In the genomic region with DNA sequence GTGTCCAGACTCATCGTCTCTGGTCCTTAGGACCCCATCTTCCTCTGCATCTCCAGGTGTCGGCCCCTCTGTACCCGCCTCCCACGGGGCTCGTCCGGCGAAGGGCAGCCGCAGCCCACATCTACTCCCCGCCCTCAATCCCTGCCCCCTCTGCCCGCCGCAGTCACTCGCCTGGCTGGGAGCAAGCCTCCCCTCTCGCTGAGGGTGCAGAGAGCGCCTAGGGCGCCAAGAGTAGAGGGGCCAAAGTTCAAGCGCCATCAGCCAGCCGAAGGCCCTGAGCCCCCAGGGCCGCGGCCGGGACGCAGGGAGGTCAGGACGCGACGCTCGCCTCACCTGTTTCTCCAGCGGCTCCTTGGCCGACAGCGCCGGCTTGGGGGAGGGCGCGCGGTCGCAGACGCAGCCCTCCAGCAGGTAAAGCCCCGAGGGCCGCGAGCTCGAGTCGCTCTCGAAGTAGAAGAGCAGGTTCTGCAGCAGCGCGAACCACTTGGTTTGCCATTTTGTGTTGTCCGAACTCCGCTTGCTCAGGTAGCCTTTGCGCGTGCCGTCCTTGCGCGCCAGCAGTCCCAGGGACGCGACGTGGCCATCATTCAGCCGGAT, we compare ENCODE assay signal across 13 cellular contexts. TPM values are rescaled to one million over a fixed set of nuclear protein-coding genes. Genes with fewer than 3 reads are reported as not detected.
DNase-seq lines count a peak whose midpoint lies in the region; ATAC-seq and TF ChIP-seq lines count a peak whose summit lies in the region.
"Had no signal": no experiment of that assay in that cellular context is flagged by ENCODE, and none has a peak within 500 bp of the region (broad histone marks: within the 10 kb centered on the region; RNA-seq: fewer than 3 reads in every experiment).

No MANE protein-coding gene starts in this region.

- no TSS peak for BruUV-seq in A673 (replicated peaks; lab: Mats Ljungman, UMichigan)

- H3K36me3 ChIP-seq in A673 (ENCODE audit: insufficient read depth, low read length, poor library complexity, severe bottlenecking) (no peaks in the 10 kb centered on the region), HEK293 (ENCODE audit: control insufficient read depth in 2 of 2, insufficient read depth in 1 of 2, low read length in 2 of 2) (no peaks in the 10 kb centered on the region), osteoblast (ENCODE audit: insufficient read depth, low read length) (no peaks in the 10 kb centered on the region)

- no peaks in the 10 kb centered on the region for H3K79me2 ChIP-seq in osteoblast (ENCODE audit: insufficient read depth, low read length)

- H3K4me3 ChIP-seq in A673 (ENCODE audit: low read depth, low read length, poor library complexity, severe bottlenecking) (peak overlapping the region; percentile 15), HEK293 (ENCODE audit: low read depth, low read length) (peak overlapping the region; percentile 28), fibroblast of mammary gland (ENCODE audit: control insufficient read depth, low read depth, low read length) (no peak overlapping the region), osteoblast (ENCODE audit: insufficient read depth, low read length) (no peak overlapping the region)

- H3K27me3 ChIP-seq in A673 (replicated peaks; ENCODE audit: insufficient read depth, low read depth, low read length, poor library complexity) (peaks cover 96% of the 10 kb centered on the region), osteoblast (ENCODE audit: insufficient read depth, low read length) (peaks cover 44% of the 10 kb centered on the region)

- intact Hi-C loops in A673 (cut with micrococcal nuclease; ENCODE audit: unreplicated experiment), result no loop called here

- no peak for TF ChIP-seq CTCF in A673 (conservative IDR thresholded peaks at IDR 0.05; ENCODE audit: low read depth, low read length)
- TF ChIP-seq CTCF in HEK293 (tag by site-specific recombination; IDR thresholded peaks at IDR 0.05), result no peak
- no peak for TF ChIP-seq CTCF in fibroblast of mammary gland (conservative IDR thresholded peaks at IDR 0.05; ENCODE audit: control insufficient read depth, insufficient read depth, low read depth, low read length)
- TF ChIP-seq CTCF in osteoblast (IDR thresholded peaks at IDR 0.05; ENCODE audit: extremely low read depth, low read depth, low read length), result no peak

- H2AFZ ChIP-seq in osteoblast (ENCODE audit: low read length), result no peak overlapping the region

- H3K9me3 ChIP-seq in A673 (ENCODE audit: low read depth, low read length, poor library complexity, severe bottlenecking) (no peaks in the 10 kb centered on the region), HEK293 (ENCODE audit: control insufficient read depth, insufficient read depth, low read depth, low read length) (no peaks in the 10 kb centered on the region), osteoblast (ENCODE audit: low read depth, low read length) (no peaks in the 10 kb centered on the region)

- no peak overlapping the region for H3K4me2 ChIP-seq in osteoblast (ENCODE audit: insufficient read depth, low read length)

- H3K27ac ChIP-seq in A673 (ENCODE audit: low read depth, low read length, poor library complexity, severe bottlenecking) (no peak overlapping the region), HEK293 (ENCODE audit: extremely low read depth, low read depth, low read length) (no peak overlapping the region), osteoblast (ENCODE audit: low read depth, low read length) (no peak overlapping the region)
- H3K27ac ChIP-seq: skin epidermis had no signal

- POLR2A ChIA-PET in A673 (lab: Charles Lee; ENCODE audit: low non-redundant PET) (no interaction called here), HEK293 (lab: Yijun Ruan, JAX) (no interaction called here)

- H4K20me1 ChIP-seq in osteoblast (ENCODE audit: insufficient read depth, low read length), result no peaks in the 10 kb centered on the region

- peaks cover 5% of the 10 kb centered on the region for H3K4me1 ChIP-seq in A673 (ENCODE audit: insufficient read depth, low read length, poor library complexity, severe bottlenecking)
- H3K4me1 ChIP-seq in HEK293 (ENCODE audit: control insufficient read depth, insufficient read depth, low read length), result peaks cover 6% of the 10 kb centered on the region; the same call in 1 of the 2 replicates
- H3K4me1 ChIP-seq in osteoblast (ENCODE audit: insufficient read depth, low read length), result no peaks in the 10 kb centered on the region

- CTCF ChIA-PET in A673 (lab: Charles Lee), result no interaction called here
- CTCF ChIA-PET in HEK293 (lab: Yijun Ruan, JAX), result interaction anchor here (0.7 to 3.2 kb wide), 3 partner anchors 67 to 161 kb away, joined by 3 to 19 read pairs (median 4); no protein-coding TSS in a partner anchor

- DNase-seq in A673 (ENCODE audit: low spot score), result peak; percentile 11
- DNase-seq in fibroblast of mammary gland (ENCODE audit: low read depth), result peak; percentile 5
- peak; percentile 61 for DNase-seq in osteoblast (ENCODE audit: insufficient read length, low spot score, missing footprints)
- DNase-seq in HuH-7.5 (ENCODE audit: low spot score), result no peak
- DNase-seq in activated T-cell treated with anti-CD3 and anti-CD28 coated beads, Interleukin-2, amount 50 U/mL, for 1 hour, result no peak
- no peak for DNase-seq in SW480 (ENCODE audit: low spot score)
- DNase-seq: activated T-cell treated with anti-CD3 and anti-CD28 coated beads, Interleukin-2, amount 50 U/mL, for 4 hours; NCI-H446; T-helper 1 cell had no signal

- no peak for ATAC-seq in GM21737 (IDR thresholded peaks at IDR 0.05; ENCODE audit: unreplicated experiment)
- ATAC-seq: activated T-cell treated with anti-CD3 and anti-CD28 coated beads, Interleukin-2, amount 50 U/mL, for 4 hours; HCT116 had no signal

TF ChIP-seq in HEK293, 187 proteins besides CTCF, POLR2A, EP300 and RAD21 (continues in another document):
- TF ChIP-seq, protein P1, sequence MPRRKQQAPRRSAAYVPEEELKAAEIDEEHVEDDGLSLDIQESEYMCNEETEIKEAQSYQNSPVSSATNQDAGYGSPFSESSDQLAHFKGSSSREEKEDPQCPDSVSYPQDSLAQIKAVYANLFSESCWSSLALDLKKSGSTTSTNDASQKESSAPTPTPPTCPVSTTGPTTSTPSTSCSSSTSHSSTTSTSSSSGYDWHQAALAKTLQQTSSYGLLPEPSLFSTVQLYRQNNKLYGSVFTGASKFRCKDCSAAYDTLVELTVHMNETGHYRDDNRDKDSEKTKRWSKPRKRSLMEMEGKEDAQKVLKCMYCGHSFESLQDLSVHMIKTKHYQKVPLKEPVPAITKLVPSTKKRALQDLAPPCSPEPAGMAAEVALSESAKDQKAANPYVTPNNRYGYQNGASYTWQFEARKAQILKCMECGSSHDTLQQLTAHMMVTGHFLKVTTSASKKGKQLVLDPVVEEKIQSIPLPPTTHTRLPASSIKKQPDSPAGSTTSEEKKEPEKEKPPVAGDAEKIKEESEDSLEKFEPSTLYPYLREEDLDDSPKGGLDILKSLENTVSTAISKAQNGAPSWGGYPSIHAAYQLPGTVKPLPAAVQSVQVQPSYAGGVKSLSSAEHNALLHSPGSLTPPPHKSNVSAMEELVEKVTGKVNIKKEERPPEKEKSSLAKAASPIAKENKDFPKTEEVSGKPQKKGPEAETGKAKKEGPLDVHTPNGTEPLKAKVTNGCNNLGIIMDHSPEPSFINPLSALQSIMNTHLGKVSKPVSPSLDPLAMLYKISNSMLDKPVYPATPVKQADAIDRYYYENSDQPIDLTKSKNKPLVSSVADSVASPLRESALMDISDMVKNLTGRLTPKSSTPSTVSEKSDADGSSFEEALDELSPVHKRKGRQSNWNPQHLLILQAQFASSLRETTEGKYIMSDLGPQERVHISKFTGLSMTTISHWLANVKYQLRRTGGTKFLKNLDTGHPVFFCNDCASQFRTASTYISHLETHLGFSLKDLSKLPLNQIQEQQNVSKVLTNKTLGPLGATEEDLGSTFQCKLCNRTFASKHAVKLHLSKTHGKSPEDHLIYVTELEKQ (tag by site-specific recombination; IDR thresholded peaks at IDR 0.05; ENCODE audit: borderline replicate concordance), result no peak
- TF ChIP-seq MYNN (tag by site-specific recombination; IDR thresholded peaks at IDR 0.05; ENCODE audit: borderline replicate concordance) (no peak), ZNF571 (tag by site-specific recombination; IDR thresholded peaks at IDR 0.05) (no peak), ZNF335 (tag by site-specific recombination; conservative IDR thresholded peaks at IDR 0.05) (0 out of 2 replicates have a peak, but pooled peaks have one; percentile 22)

RNA-seq across cellular contexts. Expression of a gene that starts 0.6 kb away (rescaled TPM):
- total RNA-seq in A673 (2021) (0.42 and 0.73 TPM in 2 replicates), osteoblast (under 0.01 TPM in 1 of 2 replicates, not detected in the other)

Comparison
In these comparisons a context has a peak if more than half of its experiments do, and no peak if none do; other contexts are left out.
1. DNase-seq: peak in A673 (single experiment), fibroblast of mammary gland (single experiment) and osteoblast (single experiment); none in HuH-7.5 (single experiment), activated T-cell treated with anti-CD3 and anti-CD28 coated beads, Interleukin-2, amount 50 U/mL, for 1 hour (single experiment) and SW480 (single experiment).
2. H3K4me3 ChIP-seq: peak in A673 (single experiment) and HEK293 (single experiment); none in fibroblast of mammary gland (single experiment) and osteoblast (single experiment).